Comparison of ENCODE assay signal across 14 cellular contexts in the genomic region with DNA sequence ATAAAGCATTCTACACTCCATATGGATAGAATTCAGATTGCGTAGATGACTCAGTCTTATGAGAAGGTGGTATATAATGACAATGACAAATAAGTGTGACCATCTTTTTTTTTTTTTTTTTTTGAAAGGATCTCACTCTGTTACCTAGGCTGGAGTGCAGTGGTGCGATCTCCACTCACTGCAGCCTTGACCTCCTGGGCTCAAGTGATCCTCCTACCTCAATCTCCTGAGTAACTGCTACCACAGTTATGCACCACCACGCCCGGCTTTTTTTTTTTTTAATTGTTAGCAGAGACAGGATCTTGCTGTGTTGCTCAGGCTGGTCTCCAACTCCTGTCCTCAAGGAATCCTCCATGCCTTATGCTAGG. TPM values are rescaled to one million over a fixed set of nuclear protein-coding genes. Genes with fewer than 3 reads are reported as not detected.
A peak's percentile ranks its signal among the peaks of the same experiment; 100 is the strongest.
DNase-seq lines count a peak whose midpoint lies in the region; TF ChIP-seq lines count a peak whose summit lies in the region.
"Had no signal": no experiment of that assay in that cellular context is flagged by ENCODE, and none has a peak within 500 bp of the region (broad histone marks: within the 10 kb centered on the region; RNA-seq: fewer than 3 reads in every experiment).

No MANE protein-coding gene starts in this region.

- H2AFZ ChIP-seq in hepatocyte: no peak overlapping the region

- H3K27ac ChIP-seq in brain microvascular endothelial cell: peak overlapping the region; percentile 56
- H3K27ac ChIP-seq in hepatocyte: no peak overlapping the region

- H3K4me3 ChIP-seq in brain microvascular endothelial cell (ENCODE audit: low read depth, low read length) (no peak overlapping the region), hepatocyte (no peak overlapping the region)

- H4K20me1 ChIP-seq in hepatocyte (ENCODE audit: insufficient read depth, poor library complexity, severe bottlenecking): no peaks in the 10 kb centered on the region

- no peak overlapping the region for H3K4me2 ChIP-seq in hepatocyte

- no peaks in the 10 kb centered on the region for H3K9me2 ChIP-seq in hepatocyte (replicated peaks; ENCODE audit: insufficient read depth)

- H3K4me1 ChIP-seq in hepatocyte (ENCODE audit: insufficient read depth): peaks cover 13% of the 10 kb centered on the region

- TF ChIP-seq CTCF in brain microvascular endothelial cell (IDR thresholded peaks at IDR 0.05; ENCODE audit: low read depth, low read length, missing control alignments) (no peak), hepatocyte (IDR thresholded peaks at IDR 0.05; ENCODE audit: poor library complexity) (no peak)

- peak; percentile 34 for DNase-seq in Daoy (ENCODE audit: low read depth)
- peak; percentile 65 for DNase-seq in M059J (ENCODE audit: low read depth)
- peak; percentile 25 for DNase-seq in brain microvascular endothelial cell
- peak; percentile 73 for DNase-seq in kidney tubule cell (ENCODE audit: low spot score)
- no peak for DNase-seq in hepatocyte (ENCODE audit: low spot score)
- DNase-seq in HT-29 (ENCODE audit: low spot score): no peak
- no peak for DNase-seq in T-helper 9 cell
- no peak for DNase-seq in T1000 (lab: John Stamatoyannopoulos, UW)
- DNase-seq: activated naive CD4-positive, alpha-beta T cell treated with anti-CD3 and anti-CD28 coated beads for 36 hours; CD4-positive, alpha-beta memory T cell; GF-D8; left ventricle myocardium superior; NCI-H1105; NCI-H345 had no signal

- no peaks in the 10 kb centered on the region for H3K79me2 ChIP-seq in hepatocyte

- H3K9me3 ChIP-seq in hepatocyte (ENCODE audit: low read depth): no peaks in the 10 kb centered on the region

- in situ Hi-C loops in brain microvascular endothelial cell (cut with HindIII; ENCODE audit: low pct_ligation_motif_present, low sequenced_read_pairs): no loop called here

- WGBS in hepatocyte (ENCODE audit: low lambda C conversion rate, missing lambda C conversion rate): over 99% methylated on average over 4 of the region's 4 CpGs

- H3K27me3 ChIP-seq in brain microvascular endothelial cell (replicated peaks): no peaks in the 10 kb centered on the region
- H3K27me3 ChIP-seq in hepatocyte: no peaks in the 10 kb centered on the region

- H3K36me3 ChIP-seq in brain microvascular endothelial cell (replicated peaks) (no peaks in the 10 kb centered on the region), hepatocyte (replicated peaks; ENCODE audit: insufficient read depth, low read depth) (no peaks in the 10 kb centered on the region)

RNA-seq across cellular contexts. Expression of a gene that starts 43.2 kb away (rescaled TPM):
- 42.9 and 61.5 TPM in 2 replicates for total RNA-seq in Daoy (2014; rRNA removed; shearing (Covaris generic))
- 73.1 and 106 TPM in 2 replicates for total RNA-seq in M059J (2014; rRNA removed; shearing (Covaris generic))
- total RNA-seq in hepatocyte: 44.5 and 46.9 TPM in 2 replicates
- polyA plus RNA-seq in hepatocyte: 32.2 and 35.3 TPM in 2 replicates
- 9.1 and 15.7 TPM in 2 replicates for total RNA-seq in HT-29 (2014; rRNA removed; shearing (Covaris generic))
- polyA plus RNA-seq: CD4-positive, alpha-beta memory T cell had no signal

Comparison
In these comparisons a context has a peak if more than half of its experiments do, and no peak if none do; other contexts are left out.
1. DNase-seq: peak in Daoy (single experiment), M059J (single experiment), brain microvascular endothelial cell (single experiment) and kidney tubule cell (single experiment); none in hepatocyte (single experiment), HT-29 (single experiment), T-helper 9 cell (single experiment) and T1000 (single experiment).